27 cellular contexts compared by ENCODE assay signal in the genomic region with DNA sequence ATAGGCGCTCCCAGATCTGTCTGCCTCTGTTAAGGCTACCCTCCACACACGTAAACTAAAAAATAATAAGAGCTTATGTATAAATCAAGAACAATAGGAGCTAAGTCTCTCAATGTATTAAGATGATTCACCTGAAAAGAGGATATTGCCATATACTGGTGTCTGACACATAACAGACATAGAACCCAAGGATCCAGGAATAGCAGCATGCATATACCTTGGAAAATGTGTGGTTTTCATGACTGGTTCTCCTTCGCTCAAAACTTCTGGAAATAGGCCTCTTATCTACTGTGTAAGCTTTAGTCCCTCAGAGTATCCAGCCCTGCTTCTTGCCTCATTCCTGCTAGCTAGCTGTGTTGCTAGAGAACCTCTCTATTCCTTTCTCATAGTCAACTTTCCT.
"Had no signal": no experiment of that assay in that cellular context is flagged by ENCODE, and none has a peak within 500 bp of the region (broad histone marks: within the 10 kb centered on the region; RNA-seq: fewer than 3 reads in every experiment).

No MANE protein-coding gene starts in this region.

- H3K27ac Mint-ChIP-seq: nephron; neural progenitor cell; progenitor cell of endocrine pancreas; stimulated activated effector memory CD8-positive, alpha-beta T cell treated with anti-CD3 and anti-CD28 coated beads, Interleukin-12 subunit alpha, Interleukin-12 subunit beta, amount 100 ng/mL, for 72 hours; stimulated activated naive B cell treated with anti-CD40 and anti-IgM and Interleukin-4, amounts not matched to agents 10 μg/mL and 1 μg/mL and 100 μg/mL, for 72 hours; stimulated activated naive CD8-positive, alpha-beta T cell treated with anti-CD3 and anti-CD28 coated beads, Interleukin-15, Interleukin-2, amounts not matched to agents 100 ng/mL and 50 ng/mL, for 24 hours had no signal

- H3K4me1 Mint-ChIP-seq: nephron; stimulated activated effector memory CD8-positive, alpha-beta T cell treated with anti-CD3 and anti-CD28 coated beads, Interleukin-12 subunit alpha, Interleukin-12 subunit beta, amount 100 ng/mL, for 72 hours; stimulated activated naive B cell treated with anti-CD40 and anti-IgM and Interleukin-4, amounts not matched to agents 10 μg/mL and 1 μg/mL and 100 μg/mL, for 72 hours had no signal

- H3K36me3 Mint-ChIP-seq: neural progenitor cell; stimulated activated effector memory CD8-positive, alpha-beta T cell treated with anti-CD3 and anti-CD28 coated beads, Interleukin-12 subunit alpha, Interleukin-12 subunit beta, amount 100 ng/mL, for 72 hours; stimulated activated naive B cell treated with anti-CD40 and anti-IgM and Interleukin-4, amounts not matched to agents 10 μg/mL and 1 μg/mL and 100 μg/mL, for 72 hours had no signal

- H3K27me3 ChIP-seq: neural progenitor cell, ovary, right lobe of liver, sigmoid colon, stomach, thyroid gland, tibial nerve, upper lobe of left lung, vagina had no signal

- ATAC-seq: psoas muscle; right cardiac atrium; right lobe of liver; stimulated activated effector memory CD8-positive, alpha-beta T cell treated with anti-CD3 and anti-CD28 coated beads, Interleukin-12 subunit alpha, Interleukin-12 subunit beta, amount 100 ng/mL, for 72 hours; stimulated activated naive B cell treated with anti-CD40 and anti-IgM and Interleukin-4, amounts not matched to agents 10 μg/mL and 1 μg/mL and 100 μg/mL, for 72 hours had no signal

- H3K4me3 ChIP-seq: neural progenitor cell, ovary, psoas muscle, right lobe of liver, sigmoid colon, stomach, thoracic aorta, thyroid gland, tibial nerve, upper lobe of left lung, vagina had no signal

- H3K9me3 ChIP-seq: ovary, psoas muscle, right lobe of liver, sigmoid colon, stomach, thoracic aorta, thyroid gland, tibial nerve, upper lobe of left lung, vagina had no signal

- H3K9me3 Mint-ChIP-seq: neural progenitor cell had no signal

- DNase-seq: occipital lobe; ovary; posterior cingulate gyrus; psoas muscle; right cardiac atrium; right lobe of liver; sigmoid colon; small intestine; stimulated activated CD4-positive, alpha-beta T cell treated with anti-CD3 and anti-CD28 coated beads, Interleukin-15, amount 100 ng/mL, for 24 hours; stimulated activated CD4-positive, alpha-beta T cell treated with anti-CD3 and anti-CD28 coated beads, Interleukin-2, amount 100 ng/mL, for 24 hours; stimulated activated CD4-positive, alpha-beta T cell treated with anti-CD3 and anti-CD28 coated beads, Interleukin-2, amount 100 ng/mL, for 48 hours; stimulated activated CD4-positive, alpha-beta T cell treated with anti-CD3 and anti-CD28 coated beads, Interleukin-4, amount 100 ng/mL, for 24 hours; stimulated activated naive B cell treated with anti-CD40 and anti-IgM and Interleukin-4, amounts not matched to agents 10 μg/mL and 1 μg/mL and 100 μg/mL, for 72 hours; stimulated activated naive CD4-positive, alpha-beta T cell treated with Interleukin-2 at 50 U/mL for 16 hours; stomach; thyroid gland; trophoblast cell; upper lobe of left lung had no signal

- H3K4me1 ChIP-seq: neural progenitor cell, parathyroid adenoma, psoas muscle, right lobe of liver, sigmoid colon, stomach, thyroid gland, tibial nerve, upper lobe of left lung, vagina had no signal

- H3K27me3 Mint-ChIP-seq: progenitor cell of endocrine pancreas; stimulated activated naive B cell treated with anti-CD40 and anti-IgM and Interleukin-4, amounts not matched to agents 10 μg/mL and 1 μg/mL and 100 μg/mL, for 72 hours; stimulated activated naive CD8-positive, alpha-beta T cell treated with anti-CD3 and anti-CD28 coated beads, Interleukin-15, Interleukin-2, amounts not matched to agents 100 ng/mL and 50 ng/mL, for 24 hours had no signal

- H3K27ac ChIP-seq: neural progenitor cell, ovary, parathyroid adenoma, psoas muscle, right lobe of liver, sigmoid colon, stomach, thoracic aorta, thyroid gland, tibial nerve, upper lobe of left lung, vagina had no signal

- H3K36me3 ChIP-seq: neural progenitor cell, ovary, right lobe of liver, sigmoid colon, stomach, thoracic aorta, thyroid gland, tibial nerve, upper lobe of left lung, vagina had no signal

- H3K4me3 Mint-ChIP-seq: nephron; neural progenitor cell; stimulated activated effector memory CD8-positive, alpha-beta T cell treated with anti-CD3 and anti-CD28 coated beads, Interleukin-12 subunit alpha, Interleukin-12 subunit beta, amount 100 ng/mL, for 72 hours; stimulated activated naive B cell treated with anti-CD40 and anti-IgM and Interleukin-4, amounts not matched to agents 10 μg/mL and 1 μg/mL and 100 μg/mL, for 72 hours; stimulated activated naive CD8-positive, alpha-beta T cell treated with anti-CD3 and anti-CD28 coated beads, Interleukin-15, Interleukin-2, amounts not matched to agents 100 ng/mL and 50 ng/mL, for 24 hours had no signal
